ENCODE assay signal across 1 cellular context in the genomic region with DNA sequence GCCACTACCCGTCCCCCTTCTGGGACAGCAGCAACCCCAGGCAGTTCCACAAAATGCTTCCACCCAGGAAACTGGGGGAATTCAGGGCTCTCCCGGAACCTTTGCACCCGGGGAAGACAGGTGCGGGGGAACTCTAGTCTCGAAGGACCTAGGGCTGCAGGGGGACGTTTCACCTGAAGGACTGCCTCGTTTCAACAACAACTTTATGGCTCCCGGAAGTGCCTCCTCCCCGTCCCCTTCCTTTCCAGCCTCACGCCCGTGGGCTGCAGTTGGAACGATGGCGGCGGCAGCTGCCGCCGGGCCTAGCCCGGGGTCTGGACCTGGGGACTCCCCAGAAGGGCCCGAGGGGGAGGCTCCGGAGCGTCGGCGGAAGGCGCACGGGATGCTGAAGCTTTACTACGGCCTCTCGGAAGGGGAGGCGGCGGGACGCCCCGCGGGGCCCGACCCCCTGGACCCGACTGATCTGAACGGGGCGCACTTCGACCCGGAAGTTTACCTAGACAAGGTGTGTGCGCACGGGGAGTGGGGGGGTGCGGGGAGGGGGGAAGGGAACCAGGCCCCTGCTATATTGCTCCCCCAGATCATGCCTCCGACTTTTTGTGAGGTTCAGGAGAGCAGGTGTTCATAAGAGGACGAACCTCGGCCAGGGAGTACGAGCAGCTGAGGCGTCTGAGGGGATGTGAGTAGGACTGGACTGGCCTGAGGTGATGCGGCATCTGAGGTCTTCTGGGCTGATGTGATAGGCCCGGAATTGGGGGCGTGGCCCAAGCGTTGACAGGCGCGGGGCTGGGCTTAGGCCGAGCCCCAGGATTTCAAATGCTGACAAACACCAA.
TF ChIP-seq lines count a peak whose summit lies in the region.

A gene (plus strand): TSS at position 241 of the 833 bp plus-strand sequence. CDS start 37 bp downstream, at position 278.

TF ChIP-seq in K562, 482 proteins besides CTCF, POLR2A, EP300 and RAD21 (continued from another document and continues in another):
- TF ChIP-seq, protein P1, sequence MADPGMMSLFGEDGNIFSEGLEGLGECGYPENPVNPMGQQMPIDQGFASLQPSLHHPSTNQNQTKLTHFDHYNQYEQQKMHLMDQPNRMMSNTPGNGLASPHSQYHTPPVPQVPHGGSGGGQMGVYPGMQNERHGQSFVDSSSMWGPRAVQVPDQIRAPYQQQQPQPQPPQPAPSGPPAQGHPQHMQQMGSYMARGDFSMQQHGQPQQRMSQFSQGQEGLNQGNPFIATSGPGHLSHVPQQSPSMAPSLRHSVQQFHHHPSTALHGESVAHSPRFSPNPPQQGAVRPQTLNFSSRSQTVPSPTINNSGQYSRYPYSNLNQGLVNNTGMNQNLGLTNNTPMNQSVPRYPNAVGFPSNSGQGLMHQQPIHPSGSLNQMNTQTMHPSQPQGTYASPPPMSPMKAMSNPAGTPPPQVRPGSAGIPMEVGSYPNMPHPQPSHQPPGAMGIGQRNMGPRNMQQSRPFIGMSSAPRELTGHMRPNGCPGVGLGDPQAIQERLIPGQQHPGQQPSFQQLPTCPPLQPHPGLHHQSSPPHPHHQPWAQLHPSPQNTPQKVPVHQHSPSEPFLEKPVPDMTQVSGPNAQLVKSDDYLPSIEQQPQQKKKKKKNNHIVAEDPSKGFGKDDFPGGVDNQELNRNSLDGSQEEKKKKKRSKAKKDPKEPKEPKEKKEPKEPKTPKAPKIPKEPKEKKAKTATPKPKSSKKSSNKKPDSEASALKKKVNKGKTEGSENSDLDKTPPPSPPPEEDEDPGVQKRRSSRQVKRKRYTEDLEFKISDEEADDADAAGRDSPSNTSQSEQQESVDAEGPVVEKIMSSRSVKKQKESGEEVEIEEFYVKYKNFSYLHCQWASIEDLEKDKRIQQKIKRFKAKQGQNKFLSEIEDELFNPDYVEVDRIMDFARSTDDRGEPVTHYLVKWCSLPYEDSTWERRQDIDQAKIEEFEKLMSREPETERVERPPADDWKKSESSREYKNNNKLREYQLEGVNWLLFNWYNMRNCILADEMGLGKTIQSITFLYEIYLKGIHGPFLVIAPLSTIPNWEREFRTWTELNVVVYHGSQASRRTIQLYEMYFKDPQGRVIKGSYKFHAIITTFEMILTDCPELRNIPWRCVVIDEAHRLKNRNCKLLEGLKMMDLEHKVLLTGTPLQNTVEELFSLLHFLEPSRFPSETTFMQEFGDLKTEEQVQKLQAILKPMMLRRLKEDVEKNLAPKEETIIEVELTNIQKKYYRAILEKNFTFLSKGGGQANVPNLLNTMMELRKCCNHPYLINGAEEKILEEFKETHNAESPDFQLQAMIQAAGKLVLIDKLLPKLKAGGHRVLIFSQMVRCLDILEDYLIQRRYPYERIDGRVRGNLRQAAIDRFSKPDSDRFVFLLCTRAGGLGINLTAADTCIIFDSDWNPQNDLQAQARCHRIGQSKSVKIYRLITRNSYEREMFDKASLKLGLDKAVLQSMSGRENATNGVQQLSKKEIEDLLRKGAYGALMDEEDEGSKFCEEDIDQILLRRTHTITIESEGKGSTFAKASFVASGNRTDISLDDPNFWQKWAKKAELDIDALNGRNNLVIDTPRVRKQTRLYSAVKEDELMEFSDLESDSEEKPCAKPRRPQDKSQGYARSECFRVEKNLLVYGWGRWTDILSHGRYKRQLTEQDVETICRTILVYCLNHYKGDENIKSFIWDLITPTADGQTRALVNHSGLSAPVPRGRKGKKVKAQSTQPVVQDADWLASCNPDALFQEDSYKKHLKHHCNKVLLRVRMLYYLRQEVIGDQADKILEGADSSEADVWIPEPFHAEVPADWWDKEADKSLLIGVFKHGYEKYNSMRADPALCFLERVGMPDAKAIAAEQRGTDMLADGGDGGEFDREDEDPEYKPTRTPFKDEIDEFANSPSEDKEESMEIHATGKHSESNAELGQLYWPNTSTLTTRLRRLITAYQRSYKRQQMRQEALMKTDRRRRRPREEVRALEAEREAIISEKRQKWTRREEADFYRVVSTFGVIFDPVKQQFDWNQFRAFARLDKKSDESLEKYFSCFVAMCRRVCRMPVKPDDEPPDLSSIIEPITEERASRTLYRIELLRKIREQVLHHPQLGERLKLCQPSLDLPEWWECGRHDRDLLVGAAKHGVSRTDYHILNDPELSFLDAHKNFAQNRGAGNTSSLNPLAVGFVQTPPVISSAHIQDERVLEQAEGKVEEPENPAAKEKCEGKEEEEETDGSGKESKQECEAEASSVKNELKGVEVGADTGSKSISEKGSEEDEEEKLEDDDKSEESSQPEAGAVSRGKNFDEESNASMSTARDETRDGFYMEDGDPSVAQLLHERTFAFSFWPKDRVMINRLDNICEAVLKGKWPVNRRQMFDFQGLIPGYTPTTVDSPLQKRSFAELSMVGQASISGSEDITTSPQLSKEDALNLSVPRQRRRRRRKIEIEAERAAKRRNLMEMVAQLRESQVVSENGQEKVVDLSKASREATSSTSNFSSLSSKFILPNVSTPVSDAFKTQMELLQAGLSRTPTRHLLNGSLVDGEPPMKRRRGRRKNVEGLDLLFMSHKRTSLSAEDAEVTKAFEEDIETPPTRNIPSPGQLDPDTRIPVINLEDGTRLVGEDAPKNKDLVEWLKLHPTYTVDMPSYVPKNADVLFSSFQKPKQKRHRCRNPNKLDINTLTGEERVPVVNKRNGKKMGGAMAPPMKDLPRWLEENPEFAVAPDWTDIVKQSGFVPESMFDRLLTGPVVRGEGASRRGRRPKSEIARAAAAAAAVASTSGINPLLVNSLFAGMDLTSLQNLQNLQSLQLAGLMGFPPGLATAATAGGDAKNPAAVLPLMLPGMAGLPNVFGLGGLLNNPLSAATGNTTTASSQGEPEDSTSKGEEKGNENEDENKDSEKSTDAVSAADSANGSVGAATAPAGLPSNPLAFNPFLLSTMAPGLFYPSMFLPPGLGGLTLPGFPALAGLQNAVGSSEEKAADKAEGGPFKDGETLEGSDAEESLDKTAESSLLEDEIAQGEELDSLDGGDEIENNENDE (IDR thresholded peaks at IDR 0.05; ENCODE audit: low read depth, low read length), result peak; percentile 61
- TF ChIP-seq NR3C1 (CRISPR knock-in tag; IDR thresholded peaks at IDR 0.05) (no peak), HEY1 (CRISPR knock-in tag; IDR thresholded peaks at IDR 0.05; ENCODE audit: borderline replicate concordance) (no peak), MCM2 (IDR thresholded peaks at IDR 0.05; ENCODE audit: low read depth) (no peak), ZBTB17 (CRISPR knock-in tag; IDR thresholded peaks at IDR 0.05) (peak; percentile 69; the same call in 1 of the 2 replicates), PTBP1 (IDR thresholded peaks at IDR 0.05; ENCODE audit: low read depth, low read length) (0 out of 2 replicates have a peak, but pooled peaks have one; percentile 60), KAT7 (CRISPR knock-in tag; IDR thresholded peaks at IDR 0.05; ENCODE audit: borderline replicate concordance) (no peak), PTRF (tag; IDR thresholded peaks at IDR 0.05) (peak; percentile 44; the same call in 1 of the 2 replicates), CSDE1 (IDR thresholded peaks at IDR 0.05) (no peak), XRCC4 (IDR thresholded peaks at IDR 0.05; ENCODE audit: extremely low read depth, insufficient read depth, insufficient read length) (no peak), SAFB2 (IDR thresholded peaks at IDR 0.05; ENCODE audit: borderline replicate concordance, low read depth, low read length, severe bottlenecking) (no peak), SMC3 (conservative IDR thresholded peaks at IDR 0.05; ENCODE audit: insufficient read depth, low read depth, low read length) (0 out of 2 replicates have a peak, but pooled peaks have one; percentile 27), CREBBP (IDR thresholded peaks at IDR 0.05; ENCODE audit: low read depth, low read length) (no peak), HDAC8 (tag; IDR thresholded peaks at IDR 0.05) (peak; percentile 70; the same call in 1 of the 2 replicates), ZNF282 (CRISPR knock-in tag; IDR thresholded peaks at IDR 0.05) (no peak), PRPF4 (IDR thresholded peaks at IDR 0.05; ENCODE audit: insufficient read depth, low read depth, low read length, poor library complexity, severe bottlenecking) (no peak), ATF7 (IDR thresholded peaks at IDR 0.05) (peak; percentile 82; the same call in 1 of the 2 replicates), MEIS2 (IDR thresholded peaks at IDR 0.05; ENCODE audit: partially characterized antibody) (peak; percentile 87), CBX2 (IDR thresholded peaks at IDR 0.05; ENCODE audit: insufficient read depth, low read length, poor library complexity, severe bottlenecking) (no peak), TAF7 (tag; IDR thresholded peaks at IDR 0.05) (peak; percentile 77), XRCC5 (IDR thresholded peaks at IDR 0.05; ENCODE audit: low read depth, low read length) (peak; percentile 100), ADNP (tag; IDR thresholded peaks at IDR 0.05) (no peak), GATAD2A (IDR thresholded peaks at IDR 0.05) (0 out of 2 replicates have a peak, but pooled peaks have one; percentile 30), SMARCA5 (IDR thresholded peaks at IDR 0.05) (no peak), MECOM (CRISPR knock-in tag; IDR thresholded peaks at IDR 0.05) (0 out of 2 replicates have a peak, but pooled peaks have one; percentile 70), DIDO1 (tag; IDR thresholded peaks at IDR 0.05; ENCODE audit: low read depth) (peak; percentile 97), DPF2 (IDR thresholded peaks at IDR 0.05) (no peak), SNRNP70 (optimal IDR thresholded peaks at IDR 0.05; ENCODE audit: low read depth, low read length) (no peak), ZNF431 (CRISPR knock-in tag; IDR thresholded peaks at IDR 0.05) (0 out of 2 replicates have a peak, but pooled peaks have one; percentile 33), FOXM1 (IDR thresholded peaks at IDR 0.05; ENCODE audit: low read depth) (no peak), FOXM1 (CRISPR knock-in tag; IDR thresholded peaks at IDR 0.05; ENCODE audit: low read depth) (no peak)
- TF ChIP-seq, protein P2, sequence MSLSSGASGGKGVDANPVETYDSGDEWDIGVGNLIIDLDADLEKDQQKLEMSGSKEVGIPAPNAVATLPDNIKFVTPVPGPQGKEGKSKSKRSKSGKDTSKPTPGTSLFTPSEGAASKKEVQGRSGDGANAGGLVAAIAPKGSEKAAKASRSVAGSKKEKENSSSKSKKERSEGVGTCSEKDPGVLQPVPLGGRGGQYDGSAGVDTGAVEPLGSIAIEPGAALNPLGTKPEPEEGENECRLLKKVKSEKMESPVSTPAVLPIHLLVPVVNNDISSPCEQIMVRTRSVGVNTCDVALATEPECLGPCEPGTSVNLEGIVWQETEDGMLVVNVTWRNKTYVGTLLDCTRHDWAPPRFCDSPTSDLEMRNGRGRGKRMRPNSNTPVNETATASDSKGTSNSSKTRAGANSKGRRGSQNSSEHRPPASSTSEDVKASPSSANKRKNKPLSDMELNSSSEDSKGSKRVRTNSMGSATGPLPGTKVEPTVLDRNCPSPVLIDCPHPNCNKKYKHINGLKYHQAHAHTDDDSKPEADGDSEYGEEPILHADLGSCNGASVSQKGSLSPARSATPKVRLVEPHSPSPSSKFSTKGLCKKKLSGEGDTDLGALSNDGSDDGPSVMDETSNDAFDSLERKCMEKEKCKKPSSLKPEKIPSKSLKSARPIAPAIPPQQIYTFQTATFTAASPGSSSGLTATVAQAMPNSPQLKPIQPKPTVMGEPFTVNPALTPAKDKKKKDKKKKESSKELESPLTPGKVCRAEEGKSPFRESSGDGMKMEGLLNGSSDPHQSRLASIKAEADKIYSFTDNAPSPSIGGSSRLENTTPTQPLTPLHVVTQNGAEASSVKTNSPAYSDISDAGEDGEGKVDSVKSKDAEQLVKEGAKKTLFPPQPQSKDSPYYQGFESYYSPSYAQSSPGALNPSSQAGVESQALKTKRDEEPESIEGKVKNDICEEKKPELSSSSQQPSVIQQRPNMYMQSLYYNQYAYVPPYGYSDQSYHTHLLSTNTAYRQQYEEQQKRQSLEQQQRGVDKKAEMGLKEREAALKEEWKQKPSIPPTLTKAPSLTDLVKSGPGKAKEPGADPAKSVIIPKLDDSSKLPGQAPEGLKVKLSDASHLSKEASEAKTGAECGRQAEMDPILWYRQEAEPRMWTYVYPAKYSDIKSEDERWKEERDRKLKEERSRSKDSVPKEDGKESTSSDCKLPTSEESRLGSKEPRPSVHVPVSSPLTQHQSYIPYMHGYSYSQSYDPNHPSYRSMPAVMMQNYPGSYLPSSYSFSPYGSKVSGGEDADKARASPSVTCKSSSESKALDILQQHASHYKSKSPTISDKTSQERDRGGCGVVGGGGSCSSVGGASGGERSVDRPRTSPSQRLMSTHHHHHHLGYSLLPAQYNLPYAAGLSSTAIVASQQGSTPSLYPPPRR (CRISPR knock-in tag; IDR thresholded peaks at IDR 0.05; ENCODE audit: borderline replicate concordance), result no peak
- TF ChIP-seq, protein P3, sequence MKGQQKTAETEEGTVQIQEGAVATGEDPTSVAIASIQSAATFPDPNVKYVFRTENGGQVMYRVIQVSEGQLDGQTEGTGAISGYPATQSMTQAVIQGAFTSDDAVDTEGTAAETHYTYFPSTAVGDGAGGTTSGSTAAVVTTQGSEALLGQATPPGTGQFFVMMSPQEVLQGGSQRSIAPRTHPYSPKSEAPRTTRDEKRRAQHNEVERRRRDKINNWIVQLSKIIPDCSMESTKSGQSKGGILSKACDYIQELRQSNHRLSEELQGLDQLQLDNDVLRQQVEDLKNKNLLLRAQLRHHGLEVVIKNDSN (CRISPR knock-in tag; IDR thresholded peaks at IDR 0.05), result peak; percentile 30; the same call in 1 of the 2 replicates
- TF ChIP-seq, protein P4, sequence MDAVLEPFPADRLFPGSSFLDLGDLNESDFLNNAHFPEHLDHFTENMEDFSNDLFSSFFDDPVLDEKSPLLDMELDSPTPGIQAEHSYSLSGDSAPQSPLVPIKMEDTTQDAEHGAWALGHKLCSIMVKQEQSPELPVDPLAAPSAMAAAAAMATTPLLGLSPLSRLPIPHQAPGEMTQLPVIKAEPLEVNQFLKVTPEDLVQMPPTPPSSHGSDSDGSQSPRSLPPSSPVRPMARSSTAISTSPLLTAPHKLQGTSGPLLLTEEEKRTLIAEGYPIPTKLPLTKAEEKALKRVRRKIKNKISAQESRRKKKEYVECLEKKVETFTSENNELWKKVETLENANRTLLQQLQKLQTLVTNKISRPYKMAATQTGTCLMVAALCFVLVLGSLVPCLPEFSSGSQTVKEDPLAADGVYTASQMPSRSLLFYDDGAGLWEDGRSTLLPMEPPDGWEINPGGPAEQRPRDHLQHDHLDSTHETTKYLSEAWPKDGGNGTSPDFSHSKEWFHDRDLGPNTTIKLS (IDR thresholded peaks at IDR 0.05; ENCODE audit: borderline replicate concordance, low read depth), result peak; percentile 81
- TF ChIP-seq, protein P5, sequence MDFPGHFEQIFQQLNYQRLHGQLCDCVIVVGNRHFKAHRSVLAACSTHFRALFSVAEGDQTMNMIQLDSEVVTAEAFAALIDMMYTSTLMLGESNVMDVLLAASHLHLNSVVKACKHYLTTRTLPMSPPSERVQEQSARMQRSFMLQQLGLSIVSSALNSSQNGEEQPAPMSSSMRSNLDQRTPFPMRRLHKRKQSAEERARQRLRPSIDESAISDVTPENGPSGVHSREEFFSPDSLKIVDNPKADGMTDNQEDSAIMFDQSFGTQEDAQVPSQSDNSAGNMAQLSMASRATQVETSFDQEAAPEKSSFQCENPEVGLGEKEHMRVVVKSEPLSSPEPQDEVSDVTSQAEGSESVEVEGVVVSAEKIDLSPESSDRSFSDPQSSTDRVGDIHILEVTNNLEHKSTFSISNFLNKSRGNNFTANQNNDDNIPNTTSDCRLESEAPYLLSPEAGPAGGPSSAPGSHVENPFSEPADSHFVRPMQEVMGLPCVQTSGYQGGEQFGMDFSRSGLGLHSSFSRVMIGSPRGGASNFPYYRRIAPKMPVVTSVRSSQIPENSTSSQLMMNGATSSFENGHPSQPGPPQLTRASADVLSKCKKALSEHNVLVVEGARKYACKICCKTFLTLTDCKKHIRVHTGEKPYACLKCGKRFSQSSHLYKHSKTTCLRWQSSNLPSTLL (IDR thresholded peaks at IDR 0.05), result no peak
- TF ChIP-seq, protein P6, sequence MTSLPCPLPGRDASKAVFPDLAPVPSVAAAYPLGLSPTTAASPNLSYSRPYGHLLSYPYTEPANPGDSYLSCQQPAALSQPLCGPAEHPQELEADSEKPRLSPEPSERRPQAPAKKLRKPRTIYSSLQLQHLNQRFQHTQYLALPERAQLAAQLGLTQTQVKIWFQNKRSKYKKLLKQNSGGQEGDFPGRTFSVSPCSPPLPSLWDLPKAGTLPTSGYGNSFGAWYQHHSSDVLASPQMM (CRISPR knock-in tag; IDR thresholded peaks at IDR 0.05), result no peak
